Comparison of ENCODE assay signal across 8 cellular contexts in genomic region chr13:52454825-52455676, GRCh38. TPM values are rescaled to one million over a fixed set of nuclear protein-coding genes. Genes with fewer than 3 reads are reported as not detected.
DNase-seq lines count a peak whose midpoint lies in the region; ATAC-seq and TF ChIP-seq lines count a peak whose summit lies in the region.

Gene CKAP2 (plus strand): TSS chr13:52455478. CDS start chr13:52455557, 79 bp downstream.

- ATAC-seq in GM18498 (IDR thresholded peaks at IDR 0.05; ENCODE audit: unreplicated experiment) (peak; percentile 79), HG02938 (IDR thresholded peaks at IDR 0.05; ENCODE audit: unreplicated experiment) (peak; percentile 70)

- no peaks in the 10 kb centered on the region for H3K27me3 ChIP-seq in right atrium auricular region
- no peaks in the 10 kb centered on the region for H3K27me3 ChIP-seq in vagina

- H3K36me3 ChIP-seq in right atrium auricular region, result no peaks in the 10 kb centered on the region
- no peaks in the 10 kb centered on the region for H3K36me3 ChIP-seq in vagina

- no peak for TF ChIP-seq CTCF in right atrium auricular region (IDR thresholded peaks at IDR 0.05)
- no peak for TF ChIP-seq CTCF in vagina (IDR thresholded peaks at IDR 0.05)

- H3K27ac ChIP-seq in right atrium auricular region (peak within 1 kb of the TSS; percentile 82 to 91), vagina (peak within 1 kb of the TSS; percentile 84)

- H3K4me3 ChIP-seq in right atrium auricular region, result peak within 1 kb of the TSS; percentile 74 to 86
- H3K4me3 ChIP-seq in vagina, result peak within 1 kb of the TSS; percentile 50 to 66

- peaks cover 0 to 12% of the 10 kb centered on the region in 2 donors for H3K4me1 ChIP-seq in right atrium auricular region
- H3K4me1 ChIP-seq in vagina, result peaks cover 21% of the 10 kb centered on the region

- intact Hi-C loops in vagina (cut with DNase I), result no loop called here

- TF ChIP-seq POLR2A in vagina (IDR thresholded peaks at IDR 0.05), result peak in 1 of 2 donors; percentile 65

- DNase-seq in NCI-H187 (lab: John Stamatoyannopoulos, UW) (peak; percentile 76 to 92), T-helper 2 cell (peak; percentile 81 to 98 (median 90)), anterior cingulate cortex (lab: John Stamatoyannopoulos, UW) (peak; percentile 47 to 95 (median 86)), right atrium auricular region (ENCODE audit: low spot score) (peak; percentile 96), pulmonary artery endothelial cell (ENCODE audit: low read depth, low spot score) (peak; percentile 78), vagina (ENCODE audit: extremely low spot score in 2 of 2) (peak; percentile 96 to 97)

- H3K9me3 ChIP-seq in right atrium auricular region, result no peaks in the 10 kb centered on the region
- H3K9me3 ChIP-seq in vagina, result no peaks in the 10 kb centered on the region

RNA-seq across cellular contexts. Expression of gene CKAP2, which starts in this region (rescaled TPM):
- total RNA-seq in right atrium auricular region (1 to 10 TPM; 4.7 to 7.0 TPM), pulmonary artery endothelial cell (27.4 and 45.2 TPM in 2 replicates), vagina (12.8 TPM)

Comparison
In these comparisons a context has a peak if more than half of its experiments do, and no peak if none do; other contexts are left out.
1. Peak in every context shown above with its lines: DNase-seq, ATAC-seq, H3K4me3 ChIP-seq and H3K27ac ChIP-seq.